8 cellular contexts compared by ENCODE assay signal in the genomic region with DNA sequence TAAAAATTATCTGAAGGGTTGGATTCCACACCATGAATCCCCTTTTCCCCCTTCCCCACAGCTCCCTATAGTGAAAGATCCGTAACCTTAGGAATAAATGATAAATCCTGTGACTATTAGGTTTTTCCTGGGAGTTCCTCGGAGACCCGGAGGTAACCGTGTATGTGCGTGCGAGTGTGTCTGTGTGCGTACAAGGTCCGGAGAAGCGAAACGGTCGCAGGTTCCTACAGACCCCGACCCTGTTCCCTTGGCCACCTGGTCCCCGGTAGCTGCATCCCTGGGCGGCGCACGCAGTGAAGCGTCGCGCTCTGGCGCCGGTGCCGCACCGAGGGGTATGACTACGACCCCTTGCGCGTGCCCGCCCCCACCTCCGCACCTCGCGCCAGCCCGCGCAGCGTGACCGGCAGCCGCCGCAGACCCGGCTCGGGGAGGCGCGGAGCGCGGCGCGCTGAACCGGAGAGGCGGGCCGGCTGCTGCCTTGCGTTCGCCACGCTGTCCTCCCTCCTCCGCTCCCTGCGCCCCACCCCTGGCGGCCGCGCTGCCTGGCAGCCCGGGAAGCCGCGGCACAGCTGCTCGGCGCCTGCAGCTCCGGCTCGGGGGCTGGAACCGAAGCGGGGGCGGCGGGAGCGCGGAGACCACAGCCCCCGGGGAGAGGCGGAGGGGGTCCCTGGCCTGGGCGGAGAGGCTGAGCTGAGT. TPM values are rescaled to one million over a fixed set of nuclear protein-coding genes. Genes with fewer than 3 reads are reported as not detected.
DNase-seq lines count a peak whose midpoint lies in the region; ATAC-seq and TF ChIP-seq lines count a peak whose summit lies in the region.

A gene with protein sequence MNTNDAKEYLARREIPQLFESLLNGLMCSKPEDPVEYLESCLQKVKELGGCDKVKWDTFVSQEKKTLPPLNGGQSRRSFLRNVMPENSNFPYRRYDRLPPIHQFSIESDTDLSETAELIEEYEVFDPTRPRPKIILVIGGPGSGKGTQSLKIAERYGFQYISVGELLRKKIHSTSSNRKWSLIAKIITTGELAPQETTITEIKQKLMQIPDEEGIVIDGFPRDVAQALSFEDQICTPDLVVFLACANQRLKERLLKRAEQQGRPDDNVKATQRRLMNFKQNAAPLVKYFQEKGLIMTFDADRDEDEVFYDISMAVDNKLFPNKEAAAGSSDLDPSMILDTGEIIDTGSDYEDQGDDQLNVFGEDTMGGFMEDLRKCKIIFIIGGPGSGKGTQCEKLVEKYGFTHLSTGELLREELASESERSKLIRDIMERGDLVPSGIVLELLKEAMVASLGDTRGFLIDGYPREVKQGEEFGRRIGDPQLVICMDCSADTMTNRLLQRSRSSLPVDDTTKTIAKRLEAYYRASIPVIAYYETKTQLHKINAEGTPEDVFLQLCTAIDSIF (plus strand): TSS at position 529 of the 696 bp plus-strand sequence. CDS start 295 bp downstream, outside the sequence.

- no peak for TF ChIP-seq CTCF in CD14-positive monocyte (IDR thresholded peaks at IDR 0.05)

- peaks cover 73 to 88% (median 76%) of the 10 kb centered on the region in 3 donors for H3K27me3 Mint-ChIP-seq in CD14-positive monocyte (ENCODE audit: low read depth in 3 of 3)

- H3K4me3 Mint-ChIP-seq in CD14-positive monocyte, result peak within 1 kb of the TSS; percentile 72 to 89

- peaks cover 0 to 8% (median 3%) of the 10 kb centered on the region in 7 donors for H3K9me3 Mint-ChIP-seq in CD14-positive monocyte

- peak; percentile 67 for ATAC-seq in GM21528 (IDR thresholded peaks at IDR 0.05; ENCODE audit: low FRiP score, unreplicated experiment)

- H3K36me3 Mint-ChIP-seq in CD14-positive monocyte, result peaks cover 0 to 20% of the 10 kb centered on the region in 2 donors

- no peak within 1 kb of the TSS for H3K27ac Mint-ChIP-seq in CD14-positive monocyte

- DNase-seq in CD14-positive monocyte (ENCODE audit: low spot score) (no peak), NCI-H146 treated with DMSO at 0.1 percent for 48 hours (lab: John Stamatoyannopoulos, UW; ENCODE audit: unreplicated experiment) (peak; percentile 60), epidermal melanocyte (ENCODE audit: insufficient read length, low spot score) (peak; percentile 49), middle frontal gyrus (ENCODE audit: extremely low spot score, low spot score) (peak; percentile 27)
- peak; percentile 61 for DNase-seq in activated CD8-positive, alpha-beta memory T cell treated with anti-CD3 and anti-CD28 coated beads, Interleukin-2, amount 50 U/mL, for 4 hours
- peak; percentile 42 for DNase-seq in stimulated activated CD8-positive, alpha-beta memory T cell treated with anti-CD3 and anti-CD28 coated beads, Interleukin-4, amount 100 ng/mL, for 24 hours (ENCODE audit: low read depth)
- DNase-seq in NK-92 treated with Interleukin-12 subunit alpha and Interleukin-12 subunit beta, amount 100 ng/mL, for 24 hours (lab: John Stamatoyannopoulos, UW), result no peak

- intact Hi-C loops in CD14-positive monocyte (cut with micrococcal nuclease), result no loop called here

- H3K4me1 Mint-ChIP-seq in CD14-positive monocyte, result peaks cover 38% of the 10 kb centered on the region

RNA-seq across cellular contexts. Expression of the gene that starts here (rescaled TPM):
- under 1 TPM; 0.34 to 0.72 TPM for polyA plus RNA-seq in CD14-positive monocyte

Comparison
In these comparisons a context has a peak if more than half of its experiments do, and no peak if none do; other contexts are left out.
1. DNase-seq: peak in NCI-H146 treated with DMSO at 0.1 percent for 48 hours (single experiment), activated CD8-positive, alpha-beta memory T cell treated with anti-CD3 and anti-CD28 coated beads, Interleukin-2, amount 50 U/mL, for 4 hours (single experiment), epidermal melanocyte (single experiment), middle frontal gyrus (single experiment) and stimulated activated CD8-positive, alpha-beta memory T cell treated with anti-CD3 and anti-CD28 coated beads, Interleukin-4, amount 100 ng/mL, for 24 hours (single experiment); none in CD14-positive monocyte (single experiment) and NK-92 treated with Interleukin-12 subunit alpha and Interleukin-12 subunit beta, amount 100 ng/mL, for 24 hours (single experiment).